ENCODE assay signal across 8 cellular contexts in the genomic region with DNA sequence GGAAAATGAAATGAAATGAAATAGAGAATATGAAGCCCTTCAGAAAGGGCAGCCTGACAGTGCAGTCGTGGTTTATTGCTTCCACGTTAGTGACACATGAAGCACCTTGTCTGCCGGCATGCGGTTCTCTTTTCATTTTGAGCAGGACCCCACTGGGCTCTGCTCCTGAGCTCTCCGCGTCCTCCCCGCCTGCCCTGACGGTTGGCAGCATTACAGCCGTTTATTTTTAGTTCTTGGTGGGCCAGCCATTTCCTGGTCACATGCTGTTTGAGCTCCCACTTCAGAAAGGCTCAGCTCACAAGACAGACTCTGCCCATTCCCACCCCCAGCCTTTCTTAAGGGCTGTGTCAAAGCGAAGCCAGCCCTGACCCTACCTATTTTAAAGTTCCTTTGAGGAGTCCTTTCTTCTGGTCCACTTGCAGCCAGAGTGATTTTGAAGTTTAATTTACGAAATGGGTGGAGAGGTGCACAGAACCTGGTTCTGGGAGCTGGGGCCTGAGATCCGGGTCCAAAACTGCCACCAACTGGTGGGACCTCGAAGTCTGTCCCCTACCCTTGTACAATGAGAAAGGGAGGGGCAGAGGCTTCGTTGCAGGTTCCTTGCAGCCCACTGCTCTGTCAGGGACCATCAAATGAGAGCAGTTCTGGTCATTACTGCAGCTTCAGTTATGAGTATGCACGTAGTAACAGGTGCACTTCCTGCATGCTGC.
A peak's percentile ranks its signal among the peaks of the same experiment; 100 is the strongest.
DNase-seq lines count a peak whose midpoint lies in the region; ATAC-seq and TF ChIP-seq lines count a peak whose summit lies in the region.

No MANE protein-coding gene starts in this region.

- no peak overlapping the region for H2AFZ ChIP-seq in Karpas-422 (ENCODE audit: low read length)

- no peak overlapping the region for H3K4me3 ChIP-seq in Karpas-422 (ENCODE audit: low read length)
- H3K4me3 ChIP-seq in stomach, result peak overlapping the region in 2 of 4 donors; percentile 10 to 20
- no peak overlapping the region for H3K4me3 ChIP-seq in breast epithelium

- no peaks in the 10 kb centered on the region for H3K9me2 ChIP-seq in Karpas-422 (replicated peaks; ENCODE audit: insufficient read depth, low read length)

- intact Hi-C loops in Right ventricle myocardium superior (cut with DNase I) (no loop called here), stomach (cut with DNase I; ENCODE audit: low total_unique reads) (no loop called here), breast epithelium (cut with DNase I; ENCODE audit: low total_unique reads) (no loop called here)

- H4K20me1 ChIP-seq in Karpas-422 (ENCODE audit: insufficient read depth, low read depth, low read length), result no peaks in the 10 kb centered on the region

- peak overlapping the region; percentile 33 for H3K4me2 ChIP-seq in Karpas-422 (ENCODE audit: low read depth, low read length, poor library complexity, severe bottlenecking)

- TF ChIP-seq POLR2A in stomach (IDR thresholded peaks at IDR 0.05) (no peak), breast epithelium (IDR thresholded peaks at IDR 0.05) (no peak)

- H3K9ac ChIP-seq in Karpas-422 (ENCODE audit: low read length), result peak overlapping the region; percentile 26; the same call in 1 of the 2 replicates

- no peaks in the 10 kb centered on the region for H3K27me3 ChIP-seq in Karpas-422 (ENCODE audit: low read length)
- no peaks in the 10 kb centered on the region for H3K27me3 ChIP-seq in stomach
- H3K27me3 ChIP-seq in breast epithelium, result no peaks in the 10 kb centered on the region

- H3K36me3 ChIP-seq in Karpas-422 (ENCODE audit: insufficient read depth, low read length), result no peaks in the 10 kb centered on the region
- H3K36me3 ChIP-seq in stomach, result no peaks in the 10 kb centered on the region
- no peaks in the 10 kb centered on the region for H3K36me3 ChIP-seq in breast epithelium

- TF ChIP-seq CTCF in stomach (IDR thresholded peaks at IDR 0.05) (no peak), breast epithelium (IDR thresholded peaks at IDR 0.05) (no peak)

- TF ChIP-seq EP300 in stomach (IDR thresholded peaks at IDR 0.05), result no peak

- H3K27ac ChIP-seq in Karpas-422 (ENCODE audit: low read length) (peak overlapping the region; percentile 29), stomach (peak overlapping the region; percentile 28 to 76 (median 56)), breast epithelium (peak overlapping the region in 1 of 2 donors; percentile 5)

- DNase-seq in GDM1 (lab: John Stamatoyannopoulos, UW), result peak; percentile 78
- DNase-seq in Karpas-422, result no peak
- no peak for DNase-seq in Right ventricle myocardium superior
- no peak for DNase-seq in stomach
- DNase-seq in HUDEP-2 (lab: John Stamatoyannopoulos, UW; ENCODE audit: unreplicated experiment in 76 of 76), result no peak
- DNase-seq in breast epithelium (ENCODE audit: low spot score in 2 of 2), result no peak
- DNase-seq in central memory CD4-positive, alpha-beta T cell, result no peak

- WGBS in stomach, 5 donors, result 22 to 47% (median 41%) methylated on average over 15 of the region's 15 CpGs

- H3K79me2 ChIP-seq in Karpas-422 (ENCODE audit: low read length), result peaks cover 23% of the 10 kb centered on the region

- no peaks in the 10 kb centered on the region for H3K9me3 ChIP-seq in Karpas-422 (ENCODE audit: low read length)
- no peaks in the 10 kb centered on the region for H3K9me3 ChIP-seq in stomach
- H3K9me3 ChIP-seq in breast epithelium, result peaks cover 0 to 3% of the 10 kb centered on the region in 2 donors

- ATAC-seq in GM21381 (IDR thresholded peaks at IDR 0.05; ENCODE audit: unreplicated experiment) (peak; percentile 57), Right ventricle myocardium superior (ENCODE audit: poor library complexity) (peak; percentile 81)

- H3K4me1 ChIP-seq in Karpas-422 (ENCODE audit: low read length) (peaks cover 65% of the 10 kb centered on the region), stomach (peaks cover 20 to 42% (median 28%) of the 10 kb centered on the region in 4 donors), breast epithelium (no peaks in the 10 kb centered on the region)
